17 cellular contexts compared by ENCODE assay signal in the genomic region with DNA sequence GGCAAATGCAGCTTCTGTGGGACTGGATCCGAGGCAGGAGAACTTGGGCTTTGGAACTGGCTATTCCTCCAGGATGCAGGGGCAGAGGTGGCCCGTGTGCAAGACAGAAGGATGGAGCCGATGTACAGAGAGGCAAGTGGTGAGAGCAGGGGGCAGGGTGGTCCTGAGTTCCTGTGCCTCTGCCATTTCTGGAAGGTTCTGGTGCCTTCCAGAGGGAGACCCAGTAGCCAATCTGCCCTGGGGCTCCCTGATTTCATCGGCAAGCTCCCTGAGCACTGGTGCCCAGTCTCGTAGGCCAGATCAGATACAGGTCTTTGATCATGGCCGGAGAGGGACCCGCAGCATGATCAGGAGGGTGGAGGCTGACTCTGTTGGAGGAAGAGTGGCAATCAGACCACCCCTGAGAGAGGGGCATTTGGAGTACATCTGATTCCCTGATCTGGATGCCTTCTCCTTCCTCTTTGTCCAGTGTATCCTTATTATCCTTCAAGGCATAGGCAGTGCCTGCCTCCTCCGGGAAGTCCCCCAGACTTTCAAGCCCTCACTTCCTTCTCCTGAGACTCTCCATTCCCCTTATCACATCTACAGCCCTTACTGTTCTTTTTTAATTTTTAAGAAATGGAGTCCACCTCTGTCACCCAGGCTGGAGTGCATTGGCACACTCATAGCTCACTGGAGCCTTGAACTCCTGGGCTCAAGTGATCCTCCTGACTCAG. TPM values are rescaled to one million over a fixed set of nuclear protein-coding genes. Genes with fewer than 3 reads are reported as not detected.
DNase-seq lines count a peak whose midpoint lies in the region; ATAC-seq and TF ChIP-seq lines count a peak whose summit lies in the region.
"Had no signal": no experiment of that assay in that cellular context is flagged by ENCODE, and none has a peak within 500 bp of the region (broad histone marks: within the 10 kb centered on the region; RNA-seq: fewer than 3 reads in every experiment).

No MANE protein-coding gene starts in this region.

- H3K4me3 ChIP-seq in coronary artery (no peak overlapping the region), aorta (ENCODE audit: low read length in 2 of 2) (no peak overlapping the region), foreskin fibroblast (ENCODE audit: low read depth in 1 of 2, low read length in 2 of 2) (no peak overlapping the region)
- H3K4me3 ChIP-seq: BLaER1 treated with 17β-estradiol and CSF1 and Interleukin-3, amounts not matched to agents 10 nM and 100 nM had no signal

- WGBS in aorta, 2 donors = 87 to 88% methylated on average over 8 of the region's 8 CpGs

- intact Hi-C loops in posterior vena cava (cut with DNase I) (no loop called here), aorta (cut with DNase I) (no loop called here)

- H3K9me3 ChIP-seq in aorta (ENCODE audit: control insufficient read depth, low read length) = no peaks in the 10 kb centered on the region
- H3K9me3 ChIP-seq: BLaER1 treated with 17β-estradiol and CSF1 and Interleukin-3, amounts not matched to agents 10 nM and 100 nM had no signal

- H3K27me3 ChIP-seq in aorta (ENCODE audit: control insufficient read depth in 1 of 2, insufficient read depth in 2 of 2, low read length in 1 of 2) = no peaks in the 10 kb centered on the region

- TF ChIP-seq CTCF in coronary artery (IDR thresholded peaks at IDR 0.05) = no peak
- no peak for TF ChIP-seq CTCF in foreskin fibroblast (IDR thresholded peaks at IDR 0.05; ENCODE audit: low read depth, low read length)

- H3K27ac ChIP-seq in coronary artery (no peak overlapping the region), aorta (ENCODE audit: low read depth in 1 of 2, low read length in 2 of 2) (no peak overlapping the region)
- H3K27ac ChIP-seq: BLaER1 treated with 17β-estradiol and CSF1 and Interleukin-3, amounts not matched to agents 10 nM and 100 nM had no signal

- H3K4me1 ChIP-seq in aorta (ENCODE audit: control insufficient read depth in 1 of 2, insufficient read depth in 2 of 2, low read length in 2 of 2) = no peaks in the 10 kb centered on the region
- H3K4me1 ChIP-seq: BLaER1 treated with 17β-estradiol and CSF1 and Interleukin-3, amounts not matched to agents 10 nM and 100 nM had no signal

- no peak for ATAC-seq in aorta (ENCODE audit: low FRiP score)
- ATAC-seq in activated CD4-positive, CD25-positive, alpha-beta regulatory T cell treated with anti-CD3 and anti-CD28 coated beads, Interleukin-2, amount 50 U/mL, for 24 hours = no peak

- no peaks in the 10 kb centered on the region for H3K36me3 ChIP-seq in aorta (ENCODE audit: control insufficient read depth in 1 of 2, insufficient read depth in 2 of 2, low read length in 1 of 2)
- H3K36me3 ChIP-seq: BLaER1 treated with 17β-estradiol and CSF1 and Interleukin-3, amounts not matched to agents 10 nM and 100 nM had no signal

- DNase-seq in activated CD8-positive, alpha-beta memory T cell treated with anti-CD3 and anti-CD28 coated beads, Interleukin-2, amount 50 U/mL, for 48 hours = peak; percentile 18
- DNase-seq in activated CD8-positive, alpha-beta memory T cell treated with anti-CD3 and anti-CD28 coated beads for 24 hours = no peak
- DNase-seq in coronary artery (ENCODE audit: low spot score) = peak; percentile 54
- peak; percentile 30 for DNase-seq in posterior vena cava (ENCODE audit: low spot score)
- peak; percentile 17 to 28 for DNase-seq in aorta
- no peak for DNase-seq in DMS79 treated with DMSO at 0.1 percent for 48 hours (lab: John Stamatoyannopoulos, UW)
- no peak for DNase-seq in foreskin fibroblast
- DNase-seq: DMS 273 treated with DMSO at 0.1 percent for 48 hours, NCI-H1048, NCI-H1436 treated with DMSO at 0.1 percent for 48 hours, NCI-H2029 treated with DMSO at 0.1 percent for 48 hours, NCI-H510A treated with DMSO at 0.1 percent for 48 hours, NCI-H82 had no signal

RNA-seq across cellular contexts. Expression of a gene that starts 9.7 kb away (rescaled TPM):
- total RNA-seq in posterior vena cava (not detected), aorta (under 1 TPM in 1 of 2 donors, not detected in 1; 0.49 TPM)
- not detected for polyA plus RNA-seq in aorta
- total RNA-seq: A172, MCF 10A had no signal

RNA-seq across cellular contexts. Expression of a gene that starts 42.0 kb away (rescaled TPM):
- total RNA-seq in posterior vena cava = 100 to 1,000 TPM; 117 to 138 TPM
- 100 to 1,000 TPM in 1 of 2 donors, 10 to 100 TPM in 1; 75.7 to 108 TPM for total RNA-seq in aorta
- 100 to 1,000 TPM in 1 of 2 donors, 10 to 100 TPM in 1; 26.4 to 130 TPM for polyA plus RNA-seq in aorta
- total RNA-seq: MCF 10A had no signal

Comparison
In these comparisons a context has a peak if more than half of its experiments do, and no peak if none do; other contexts are left out.
1. DNase-seq: peak in activated CD8-positive, alpha-beta memory T cell treated with anti-CD3 and anti-CD28 coated beads, Interleukin-2, amount 50 U/mL, for 48 hours (single experiment), coronary artery (single experiment), posterior vena cava (single experiment) and aorta (2 of 2); none in activated CD8-positive, alpha-beta memory T cell treated with anti-CD3 and anti-CD28 coated beads for 24 hours (single experiment), DMS79 treated with DMSO at 0.1 percent for 48 hours (single experiment) and foreskin fibroblast (0 of 2).